In genomic region chr5:76548525-76549229, GRCh38 we compare ENCODE assay signal across 11 cellular contexts.
DNase-seq lines count a peak whose midpoint lies in the region; ATAC-seq lines count a peak whose summit lies in the region.
"Had no signal": no experiment of that assay in that cellular context is flagged by ENCODE, and none has a peak within 500 bp of the region (broad histone marks: within the 10 kb centered on the region; RNA-seq: fewer than 3 reads in every experiment).

No MANE protein-coding gene starts in this region.

- no peak for DNase-seq in activated naive CD4-positive, alpha-beta T cell treated with anti-CD3 and anti-CD28 coated beads, Interleukin-2, amount 10 ng/mL, durations not matched to agents 7 days and 5 days
- no peak for DNase-seq in activated naive CD4-positive, alpha-beta T cell treated with anti-CD3 and anti-CD28 coated beads, Interleukin-2, amount 50 U/mL, for 16 hours
- DNase-seq in NCI-H748 (lab: John Stamatoyannopoulos, UW; ENCODE audit: unreplicated experiment): peak; percentile 97
- DNase-seq in effector memory CD8-positive, alpha-beta T cell: no peak
- no peak for DNase-seq in retina
- DNase-seq in cerebellum (ENCODE audit: low spot score): no peak
- no peak for DNase-seq in SKM-1 (lab: John Stamatoyannopoulos, UW; ENCODE audit: unreplicated experiment)
- DNase-seq in NOMO-1 (lab: John Stamatoyannopoulos, UW; ENCODE audit: unreplicated experiment in 2 of 2): no peak
- DNase-seq: esophagus squamous epithelium, NCI-H146, trophoblast cell had no signal

- CTCF ChIA-PET in activated naive CD4-positive, alpha-beta T cell treated with anti-CD3 and anti-CD28 coated beads, Interleukin-2, amount 10 ng/mL, durations not matched to agents 7 days and 5 days (lab: Charles Lee): interaction anchor here (1.2 to 4.6 kb wide), 8 partner anchors 20 to 280 kb away, joined by 3 to 34 read pairs (median 5); partner anchors contain the start of gene IQGAP2

- peaks cover 12% of the 10 kb centered on the region for H3K36me3 Mint-ChIP-seq in activated naive CD4-positive, alpha-beta T cell treated with anti-CD3 and anti-CD28 coated beads, Interleukin-2, amount 10 ng/mL, durations not matched to agents 7 days and 5 days
- H3K36me3 Mint-ChIP-seq in effector memory CD8-positive, alpha-beta T cell (ENCODE audit: insufficient read depth): peaks cover 18% of the 10 kb centered on the region

- no peaks in the 10 kb centered on the region for H3K9me3 Mint-ChIP-seq in activated naive CD4-positive, alpha-beta T cell treated with anti-CD3 and anti-CD28 coated beads, Interleukin-2, amount 10 ng/mL, durations not matched to agents 7 days and 5 days
- H3K9me3 Mint-ChIP-seq in effector memory CD8-positive, alpha-beta T cell: no peaks in the 10 kb centered on the region

- no peaks in the 10 kb centered on the region for H3K27me3 Mint-ChIP-seq in activated naive CD4-positive, alpha-beta T cell treated with anti-CD3 and anti-CD28 coated beads, Interleukin-2, amount 10 ng/mL, durations not matched to agents 7 days and 5 days
- no peaks in the 10 kb centered on the region for H3K27me3 Mint-ChIP-seq in effector memory CD8-positive, alpha-beta T cell

- no peak overlapping the region for H3K4me3 Mint-ChIP-seq in activated naive CD4-positive, alpha-beta T cell treated with anti-CD3 and anti-CD28 coated beads, Interleukin-2, amount 10 ng/mL, durations not matched to agents 7 days and 5 days
- peak overlapping the region; percentile 67 to 73 for H3K4me3 Mint-ChIP-seq in effector memory CD8-positive, alpha-beta T cell

- ATAC-seq in effector memory CD8-positive, alpha-beta T cell (replicated peaks): no peak

- H3K27ac Mint-ChIP-seq in activated naive CD4-positive, alpha-beta T cell treated with anti-CD3 and anti-CD28 coated beads, Interleukin-2, amount 10 ng/mL, durations not matched to agents 7 days and 5 days: peak overlapping the region; percentile 97
- H3K27ac Mint-ChIP-seq in effector memory CD8-positive, alpha-beta T cell: peak overlapping the region; percentile 96 to 97

- peaks cover 61% of the 10 kb centered on the region for H3K4me1 Mint-ChIP-seq in activated naive CD4-positive, alpha-beta T cell treated with anti-CD3 and anti-CD28 coated beads, Interleukin-2, amount 10 ng/mL, durations not matched to agents 7 days and 5 days
- peaks cover 49 to 66% of the 10 kb centered on the region in 2 donors for H3K4me1 Mint-ChIP-seq in effector memory CD8-positive, alpha-beta T cell (ENCODE audit: low read depth in 2 of 2)
